Comparison of ENCODE assay signal across 21 cellular contexts in the genomic region with DNA sequence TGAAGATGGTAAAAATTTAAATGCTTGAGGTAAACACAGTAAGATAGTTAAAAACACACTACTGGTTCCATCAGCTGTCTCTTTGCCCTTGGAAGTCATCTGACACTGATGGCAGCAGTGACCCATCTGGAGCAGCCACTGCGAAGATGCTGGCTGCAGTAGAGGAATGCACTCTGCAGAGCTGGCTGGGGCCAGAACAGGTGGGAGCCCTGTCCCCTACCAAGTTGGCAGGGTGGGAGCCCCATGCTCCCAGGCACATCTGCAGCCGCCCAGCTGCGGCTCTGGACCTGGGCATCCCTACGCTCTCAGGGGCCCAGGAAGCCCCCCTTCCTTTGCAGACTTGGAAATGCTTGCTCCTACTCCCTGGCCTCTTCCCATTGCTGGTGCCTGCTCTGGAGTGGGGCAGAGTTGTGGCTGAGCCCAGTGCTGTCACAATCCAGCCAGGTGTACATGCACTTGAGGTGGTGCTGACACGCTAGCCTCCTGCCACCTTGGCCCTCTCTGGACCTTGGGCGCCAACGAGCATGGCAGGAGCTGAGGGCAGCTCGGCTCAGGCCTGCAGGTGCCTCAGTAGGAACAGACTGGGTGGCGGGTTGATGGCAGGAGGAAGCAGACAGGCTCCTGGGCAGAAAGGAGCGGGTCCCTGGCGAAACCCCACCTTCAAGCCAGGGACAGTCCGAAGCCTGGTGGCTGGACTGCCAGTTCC.
"Had no signal": no experiment of that assay in that cellular context is flagged by ENCODE, and none has a peak within 500 bp of the region (broad histone marks: within the 10 kb centered on the region; RNA-seq: fewer than 3 reads in every experiment).

No MANE protein-coding gene starts in this region.

- H3K27me3 ChIP-seq: SJCRH30 had no signal

- H3K4me3 ChIP-seq: SJCRH30 had no signal

- H3K36me3 ChIP-seq: SJCRH30 had no signal

- DNase-seq: activated CD4-positive, alpha-beta T cell treated with anti-CD3 and anti-CD28 coated beads for 4 hours; activated CD4-positive, alpha-beta T cell treated with anti-CD3 and anti-CD28 coated beads, Interleukin-2, amount 50 U/mL, for 4 hours; activated CD8-positive, alpha-beta memory T cell treated with anti-CD3 and anti-CD28 coated beads, Interleukin-2, amount 50 U/mL, for 48 hours; activated CD8-positive, alpha-beta T cell treated with anti-CD3 and anti-CD28 coated beads, Interleukin-2, amount 10 ng/mL, durations not matched to agents 7 days and 5 days; activated T-cell treated with anti-CD3 and anti-CD28 coated beads, Interleukin-2, amount 50 U/mL, for 1 hour; aorta; NCI-H1105; NCI-H1436; NCI-H1694 treated with DMSO at 0.1 percent for 48 hours; NK-92 treated with Interleukin-12 subunit alpha and Interleukin-12 subunit beta, amount 100 ng/mL, for 24 hours; OCI-M1; RPMI8226; SW 1271 had no signal

- H3K9me3 Mint-ChIP-seq: activated naive CD4-positive, alpha-beta T cell treated with anti-CD3 and anti-CD28 coated beads, Interleukin-2, amount 50 U/mL, for 24 hours; T-helper 2 cell treated with Interferon-gamma antibody and Interleukin-4, amounts not matched to agents 5 μg/mL and 100 μg/mL, for 36 hours had no signal

- H3K27ac ChIP-seq: KMS-11, SJCRH30 had no signal

- H3K27me3 Mint-ChIP-seq: activated naive CD4-positive, alpha-beta T cell treated with anti-CD3 and anti-CD28 coated beads, Interleukin-2, amount 50 U/mL, for 24 hours had no signal

- H3K4me1 Mint-ChIP-seq: activated naive CD4-positive, alpha-beta T cell treated with anti-CD3 and anti-CD28 coated beads, Interleukin-2, amount 50 U/mL, for 24 hours had no signal

- ATAC-seq: activated CD4-positive, CD25-positive, alpha-beta regulatory T cell treated with anti-CD3 and anti-CD28 coated beads, Interleukin-2, amount 50 U/mL, for 24 hours; activated CD8-positive, alpha-beta T cell treated with anti-CD3 and anti-CD28 coated beads, Interleukin-2, amount 10 ng/mL, durations not matched to agents 7 days and 5 days; Panc1; Right ventricle myocardium inferior; SK-N-SH treated with all-trans-retinoic acid at 6 μM for 48 hours had no signal

- H3K36me3 Mint-ChIP-seq: activated naive CD4-positive, alpha-beta T cell treated with anti-CD3 and anti-CD28 coated beads, Interleukin-2, amount 50 U/mL, for 24 hours had no signal

- H3K4me3 Mint-ChIP-seq: activated CD8-positive, alpha-beta T cell treated with anti-CD3 and anti-CD28 coated beads, Interleukin-2, amount 10 ng/mL, durations not matched to agents 7 days and 5 days; activated naive CD4-positive, alpha-beta T cell treated with anti-CD3 and anti-CD28 coated beads, Interleukin-2, amount 50 U/mL, for 24 hours; T-helper 2 cell treated with Interferon-gamma antibody and Interleukin-4, amounts not matched to agents 5 μg/mL and 100 μg/mL, for 36 hours had no signal

- H3K27ac Mint-ChIP-seq: activated CD8-positive, alpha-beta T cell treated with anti-CD3 and anti-CD28 coated beads, Interleukin-2, amount 10 ng/mL, durations not matched to agents 7 days and 5 days; activated naive CD4-positive, alpha-beta T cell treated with anti-CD3 and anti-CD28 coated beads, Interleukin-2, amount 50 U/mL, for 24 hours; T-helper 2 cell treated with Interferon-gamma antibody and Interleukin-4, amounts not matched to agents 5 μg/mL and 100 μg/mL, for 36 hours had no signal

- H3K9me3 ChIP-seq: SJCRH30 had no signal
